ENCODE assay signal across 8 cellular contexts in the genomic region with DNA sequence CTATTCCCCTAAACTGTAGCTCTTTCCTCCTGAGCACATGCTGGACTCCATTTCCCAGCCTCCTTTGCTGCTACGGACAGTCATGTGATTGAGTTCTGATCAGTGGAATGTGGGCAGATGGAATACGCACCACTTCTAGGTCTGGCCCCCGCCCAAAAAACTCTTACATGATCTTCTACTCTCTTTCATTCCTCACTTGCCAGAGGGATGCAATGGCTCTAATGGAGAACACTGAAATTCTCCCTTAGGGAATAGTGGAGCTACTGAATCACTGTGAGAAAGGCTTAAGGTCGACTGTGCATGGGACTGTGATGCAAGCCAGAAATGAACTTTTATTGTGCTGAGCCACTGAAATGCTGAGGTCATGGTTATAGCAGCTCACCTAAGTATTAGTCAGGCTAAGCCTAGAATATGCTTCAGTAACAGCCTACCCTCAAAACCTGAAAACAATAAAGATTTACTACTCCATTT. TPM values are rescaled to one million over a fixed set of nuclear protein-coding genes. Genes with fewer than 3 reads are reported as not detected.
DNase-seq lines count a peak whose midpoint lies in the region; ATAC-seq and TF ChIP-seq lines count a peak whose summit lies in the region.

No MANE protein-coding gene starts in this region.

- peaks cover 5% of the 10 kb centered on the region for H3K4me1 Mint-ChIP-seq in CD4-positive, alpha-beta T cell (ENCODE audit: low read depth)

- no TSS peak for BruUV-seq in PC-9 (replicated peaks; lab: Mats Ljungman, UMichigan)

- no peaks in the 10 kb centered on the region; the same call in 1 of the 2 replicates for H3F3A ChIP-seq in PC-9 (ENCODE audit: insufficient read depth, low read depth)

- H3K79me2 ChIP-seq in PC-9 (ENCODE audit: low read depth): no peaks in the 10 kb centered on the region

- TF ChIP-seq CTCF in PC-9 (conservative IDR thresholded peaks at IDR 0.05) (no peak), ovary (IDR thresholded peaks at IDR 0.05) (no peak)
- TF ChIP-seq CTCF in CD4-positive, alpha-beta T cell (IDR thresholded peaks at IDR 0.05): no peak

- H2AFZ ChIP-seq in PC-9: no peak overlapping the region

- H3K27ac Mint-ChIP-seq in CD4-positive, alpha-beta T cell: no peak overlapping the region

- H4K20me1 ChIP-seq in PC-9 (ENCODE audit: insufficient read depth): no peaks in the 10 kb centered on the region

- H3K9me2 ChIP-seq in PC-9 (ENCODE audit: insufficient read depth): no peaks in the 10 kb centered on the region

- peak overlapping the region; percentile 39 for H3K4me2 ChIP-seq in PC-9

- intact Hi-C loops in PC-9 (cut with micrococcal nuclease; ENCODE audit: unreplicated experiment): no loop called here
- intact Hi-C loops in ovary (cut with DNase I): no loop called here
- intact Hi-C loops in CD4-positive, alpha-beta T cell (cut with DNase I, micrococcal nuclease): no loop called here

- TF ChIP-seq POLR2A in ovary (IDR thresholded peaks at IDR 0.05): no peak

- H3K27me3 Mint-ChIP-seq in CD4-positive, alpha-beta T cell: peaks cover 3% of the 10 kb centered on the region

- ATAC-seq in HG02798 (IDR thresholded peaks at IDR 0.05; ENCODE audit: poor library complexity, unreplicated experiment) (no peak), HG02642 (IDR thresholded peaks at IDR 0.05; ENCODE audit: poor library complexity, unreplicated experiment) (no peak)
- ATAC-seq in CD4-positive, alpha-beta T cell (ENCODE audit: poor library complexity): no peak

- no peak overlapping the region for H3K27ac ChIP-seq in PC-9
- no peak overlapping the region for H3K27ac ChIP-seq in ovary
- H3K27ac ChIP-seq in CD4-positive, alpha-beta T cell (ENCODE audit: low read depth, low read length): no peak overlapping the region

- no peak overlapping the region for H3K4me3 Mint-ChIP-seq in CD4-positive, alpha-beta T cell

- H3K4me1 ChIP-seq in PC-9 (replicated peaks; ENCODE audit: insufficient read depth) (no peaks in the 10 kb centered on the region), ovary (ENCODE audit: insufficient read depth) (no peaks in the 10 kb centered on the region)

- H3K4me3 ChIP-seq in PC-9: no peak overlapping the region
- H3K4me3 ChIP-seq in ovary: no peak overlapping the region

- CTCF ChIA-PET in PC-9 (lab: Charles Lee): no interaction called here
- CTCF ChIA-PET in CD4-positive, alpha-beta T cell (lab: Charles Lee): no interaction called here

- no peaks in the 10 kb centered on the region for H3K9me3 Mint-ChIP-seq in CD4-positive, alpha-beta T cell

- H3K36me3 ChIP-seq in PC-9 (ENCODE audit: low read depth) (no peaks in the 10 kb centered on the region), ovary (no peaks in the 10 kb centered on the region)

- peak; percentile 81 for DNase-seq in GM04503 (ENCODE audit: low read depth)
- no peak for DNase-seq in PC-9
- peak; percentile 94 for DNase-seq in fibroblast of peridontal ligament (ENCODE audit: extremely low read depth)
- peak in 3 of 5 donors; percentile 16 to 61 (median 42) for DNase-seq in ovary
- no peak for DNase-seq in stimulated activated CD8-positive, alpha-beta memory T cell treated with anti-CD3 and anti-CD28 coated beads, Interleukin-4, amount 100 ng/mL, for 48 hours
- DNase-seq in CD4-positive, alpha-beta T cell: no peak

- H3K36me3 Mint-ChIP-seq in CD4-positive, alpha-beta T cell (ENCODE audit: low read depth): no peaks in the 10 kb centered on the region

- H3K9me3 ChIP-seq in PC-9 (ENCODE audit: insufficient read depth, low read depth) (no peaks in the 10 kb centered on the region), ovary (no peaks in the 10 kb centered on the region)
- no peaks in the 10 kb centered on the region for H3K9me3 ChIP-seq in CD4-positive, alpha-beta T cell (ENCODE audit: control insufficient read depth, low read length)

- H3K27me3 ChIP-seq in PC-9 (ENCODE audit: insufficient read depth, low read depth) (no peaks in the 10 kb centered on the region), ovary (no peaks in the 10 kb centered on the region)
- H3K27me3 ChIP-seq in CD4-positive, alpha-beta T cell (ENCODE audit: control insufficient read depth, insufficient read depth, low read length): no peaks in the 10 kb centered on the region

- POLR2A ChIA-PET in PC-9 (lab: Charles Lee; ENCODE audit: unreplicated experiment): interaction anchor here (0.6 kb wide), 1 partner anchor 1248 kb away, joined by 5 read pairs; no protein-coding TSS in a partner anchor
- POLR2A ChIA-PET in CD4-positive, alpha-beta T cell (lab: Charles Lee): interaction anchor here (0.5 kb wide), 1 partner anchor 1207 kb away, joined by 5 read pairs; no protein-coding TSS in a partner anchor

- WGBS in ovary, 3 donors: 20 to 26% (median 21%) methylated on average over 4 of the region's 4 CpGs

- no peak for TF ChIP-seq EP300 in ovary (IDR thresholded peaks at IDR 0.05)

RNA-seq across cellular contexts. Expression of a gene that starts 13.0 kb away (rescaled TPM):
- total RNA-seq in PC-9 (2021) (179 and 192 TPM in 2 replicates), ovary (100 to 1,000 TPM in 6 of 7 donors, 10 to 100 TPM in 1; 96.3 to 250 (median 182) TPM)
- 100 to 1,000 TPM; 106 to 228 TPM for polyA plus RNA-seq in ovary
- 10 to 100 TPM; 90.8 to 94.8 TPM for total RNA-seq in CD4-positive, alpha-beta T cell

RNA-seq across cellular contexts. Expression of a gene that starts 30.5 kb away (rescaled TPM):
- total RNA-seq in PC-9 (2021) (17.5 and 19.5 TPM in 2 replicates), ovary (10 to 100 TPM; 12.0 to 26.6 (median 19.1) TPM)
- polyA plus RNA-seq in ovary: 10 to 100 TPM; 16.2 to 18.3 TPM
- 10 to 100 TPM; 33.3 to 37.1 TPM for total RNA-seq in CD4-positive, alpha-beta T cell

RNA-seq across cellular contexts. Expression of a gene that starts 37.9 kb away (rescaled TPM):
- total RNA-seq in PC-9 (2021) (11.5 and 15.3 TPM in 2 replicates), ovary (10 to 100 TPM in 6 of 7 donors, 1 to 10 TPM in 1; 9.8 to 25.1 (median 23.9) TPM)
- polyA plus RNA-seq in ovary: 10 to 100 TPM; 11.1 to 13.8 TPM
- total RNA-seq in CD4-positive, alpha-beta T cell: 1 to 10 TPM; 3.3 to 3.4 TPM

Comparison
In these comparisons a context has a peak if more than half of its experiments do, and no peak if none do; other contexts are left out.
1. DNase-seq: peak in GM04503 (single experiment), fibroblast of peridontal ligament (single experiment) and ovary (3 of 5); none in PC-9 (0 of 2), stimulated activated CD8-positive, alpha-beta memory T cell treated with anti-CD3 and anti-CD28 coated beads, Interleukin-4, amount 100 ng/mL, for 48 hours (single experiment) and CD4-positive, alpha-beta T cell (0 of 10).